11 cellular contexts compared by ENCODE assay signal in genomic region chr6:137494281-137494966, GRCh38. TPM values are rescaled to one million over a fixed set of nuclear protein-coding genes. Genes with fewer than 3 reads are reported as not detected.
DNase-seq lines count a peak whose midpoint lies in the region; ATAC-seq and TF ChIP-seq lines count a peak whose summit lies in the region.
"Had no signal": no experiment of that assay in that cellular context is flagged by ENCODE, and none has a peak within 500 bp of the region (broad histone marks: within the 10 kb centered on the region; RNA-seq: fewer than 3 reads in every experiment).

OLIG3 (minus strand) TSS chr6:137494394; CDS start chr6:137494170, 224 bp downstream.

- no peaks in the 10 kb centered on the region for H3F3A ChIP-seq in smooth muscle cell (ENCODE audit: low read depth)

- TF ChIP-seq POLR2A in esophagus muscularis mucosa (IDR thresholded peaks at IDR 0.05; ENCODE audit: low read depth) (no peak), GM18505 (IDR thresholded peaks at IDR 0.05; ENCODE audit: borderline replicate concordance, extremely low read depth, insufficient read depth, insufficient read length) (no peak)

- CTCF ChIA-PET in activated B cell treated with CpG ODN at 0.5 μM for 24 hours (lab: Charles Lee), result interaction anchor here (1.6 kb wide), 1 partner anchor 418 kb away, joined by 4 read pairs; no protein-coding TSS in a partner anchor

- H3K4me1 Mint-ChIP-seq in activated B cell treated with CpG ODN at 0.5 μM for 24 hours, result peaks cover 61% of the 10 kb centered on the region

- WGBS in esophagus muscularis mucosa, result 12% methylated on average over 23 of the region's 23 CpGs
- WGBS in smooth muscle cell (ENCODE audit: low lambda C conversion rate), result 2% methylated on average over 23 of the region's 23 CpGs

- TF ChIP-seq CTCF in GM13976 (IDR thresholded peaks at IDR 0.05; ENCODE audit: borderline replicate concordance, control extremely low read depth, extremely low read depth, insufficient read depth, missing control alignments) (no peak), activated B cell treated with CpG ODN at 0.5 μM for 24 hours (IDR thresholded peaks at IDR 0.05) (no peak), esophagus muscularis mucosa (IDR thresholded peaks at IDR 0.05) (no peak), smooth muscle cell (IDR thresholded peaks at IDR 0.05; ENCODE audit: borderline replicate concordance, insufficient read depth, poor library complexity, severe bottlenecking) (no peak), tibial artery (IDR thresholded peaks at IDR 0.05) (no peak)

- H3K9me3 ChIP-seq in esophagus muscularis mucosa (no peaks in the 10 kb centered on the region), smooth muscle cell (replicated peaks; ENCODE audit: low read depth) (no peaks in the 10 kb centered on the region), tibial artery (no peaks in the 10 kb centered on the region)

- peaks cover 81% of the 10 kb centered on the region for H3K27me3 Mint-ChIP-seq in activated B cell treated with CpG ODN at 0.5 μM for 24 hours

- H3K27ac ChIP-seq in esophagus muscularis mucosa (replicated peaks in 1 of 4) (no peak within 1 kb of the TSS), smooth muscle cell (ENCODE audit: low read depth) (no peak within 1 kb of the TSS), tibial artery (no peak within 1 kb of the TSS)

- H3K79me2 ChIP-seq in smooth muscle cell (ENCODE audit: low read depth), result no peaks in the 10 kb centered on the region

- no peaks in the 10 kb centered on the region for H3K9me3 Mint-ChIP-seq in activated B cell treated with CpG ODN at 0.5 μM for 24 hours

- intact Hi-C loops in activated B cell treated with CpG ODN at 0.5 μM for 24 hours (cut with micrococcal nuclease), result loop anchor here (5.0 kb wide), 1 partner anchor 572 kb away; the partner anchor contains the start of gene SLC35D3
- intact Hi-C loops in esophagus muscularis mucosa (cut with DNase I), result no loop called here
- intact Hi-C loops in tibial artery (cut with DNase I; ENCODE audit: low total_unique reads), result no loop called here

- H3K36me3 ChIP-seq in esophagus muscularis mucosa, result no peaks in the 10 kb centered on the region
- H3K36me3 ChIP-seq in smooth muscle cell (ENCODE audit: low read depth), result no peaks in the 10 kb centered on the region
- no peaks in the 10 kb centered on the region for H3K36me3 ChIP-seq in tibial artery

- H3K27me3 ChIP-seq in esophagus muscularis mucosa, result peaks cover 23 to 100% (median 94%) of the 10 kb centered on the region in 4 donors
- peaks cover 100% of the 10 kb centered on the region for H3K27me3 ChIP-seq in smooth muscle cell (ENCODE audit: low read depth)
- H3K27me3 ChIP-seq in tibial artery, result peaks cover 0 to 99% of the 10 kb centered on the region in 2 donors

- peak within 1 kb of the TSS; percentile 41 for H3K27ac Mint-ChIP-seq in activated B cell treated with CpG ODN at 0.5 μM for 24 hours

- peak within 1 kb of the TSS; percentile 8 to 36 (median 26) for H3K4me3 ChIP-seq in esophagus muscularis mucosa
- H3K4me3 ChIP-seq in smooth muscle cell, result no peak within 1 kb of the TSS
- peak within 1 kb of the TSS in 1 of 2 donors; percentile 27 for H3K4me3 ChIP-seq in tibial artery

- no peak within 1 kb of the TSS for H2AFZ ChIP-seq in smooth muscle cell (ENCODE audit: low read depth)

- DNase-seq in GM13976 (ENCODE audit: low spot score) (peak; percentile 61), activated B cell treated with CpG ODN at 0.5 μM for 24 hours (no peak), esophagus muscularis mucosa (ENCODE audit: extremely low spot score) (peak; percentile 60), smooth muscle cell (lab: John Stamatoyannopoulos, UW; ENCODE audit: unreplicated experiment) (no peak), tibial artery (no peak)
- no peak for DNase-seq in NK-92 treated with Interleukin-12 subunit alpha and Interleukin-12 subunit beta, amount 100 ng/mL, for 24 hours (lab: John Stamatoyannopoulos, UW)
- DNase-seq: NCI-H1417, Right ventricle myocardium superior had no signal

- H3K9ac ChIP-seq in smooth muscle cell (ENCODE audit: low read depth), result no peak within 1 kb of the TSS

- peak within 1 kb of the TSS; percentile 51 for H3K4me2 ChIP-seq in smooth muscle cell

- in situ Hi-C loops in GM13976 (cut with MboI; ENCODE audit: low sequenced_read_pairs, unreplicated experiment), result no loop called here

- TF ChIP-seq EP300 in esophagus muscularis mucosa (IDR thresholded peaks at IDR 0.05), result no peak

- peaks cover 36 to 64% (median 56%) of the 10 kb centered on the region in 4 donors for H3K4me1 ChIP-seq in esophagus muscularis mucosa
- peaks cover 35% of the 10 kb centered on the region for H3K4me1 ChIP-seq in smooth muscle cell (ENCODE audit: low read depth)
- peaks cover 0 to 51% (median 37%) of the 10 kb centered on the region in 4 donors for H3K4me1 ChIP-seq in tibial artery

- H3K4me3 Mint-ChIP-seq in activated B cell treated with CpG ODN at 0.5 μM for 24 hours, result peak within 1 kb of the TSS; percentile 41

- no peaks in the 10 kb centered on the region for H4K20me1 ChIP-seq in smooth muscle cell (ENCODE audit: low read depth)

- POLR2A ChIA-PET in activated B cell treated with CpG ODN at 0.5 μM for 24 hours (lab: Charles Lee), result interaction anchor here (0.7 kb wide), 1 partner anchor 144 kb away, joined by 5 read pairs; no protein-coding TSS in a partner anchor

- ATAC-seq in activated B cell treated with CpG ODN at 0.5 μM for 24 hours (ENCODE audit: low read depth) (no peak), GM18505 (IDR thresholded peaks at IDR 0.05; ENCODE audit: unreplicated experiment) (no peak), GM18873 (IDR thresholded peaks at IDR 0.05; ENCODE audit: low FRiP score, unreplicated experiment) (no peak)

- H3K36me3 Mint-ChIP-seq in activated B cell treated with CpG ODN at 0.5 μM for 24 hours (ENCODE audit: low read depth), result no peaks in the 10 kb centered on the region

RNA-seq across cellular contexts. Expression of gene OLIG3, which starts in this region (rescaled TPM):
- total RNA-seq in activated B cell treated with CpG ODN at 0.5 μM for 24 hours, result not detected in 2 replicates
- total RNA-seq in esophagus muscularis mucosa, result under 1 TPM in 1 of 4 donors, not detected in 3; 0.32 TPM
- total RNA-seq in smooth muscle cell, result not detected in 2 replicates
- polyA plus RNA-seq in smooth muscle cell, result not detected in 2 replicates
- total RNA-seq: lung microvascular endothelial cell, Right ventricle myocardium superior had no signal

Comparison
In these comparisons a context has a peak if more than half of its experiments do, and no peak if none do; other contexts are left out.
1. Peak in DNase-seq and H3K4me3 ChIP-seq in esophagus muscularis mucosa; RNA of the gene not detected or under 1 TPM.